12 cellular contexts compared by ENCODE assay signal in the genomic region with DNA sequence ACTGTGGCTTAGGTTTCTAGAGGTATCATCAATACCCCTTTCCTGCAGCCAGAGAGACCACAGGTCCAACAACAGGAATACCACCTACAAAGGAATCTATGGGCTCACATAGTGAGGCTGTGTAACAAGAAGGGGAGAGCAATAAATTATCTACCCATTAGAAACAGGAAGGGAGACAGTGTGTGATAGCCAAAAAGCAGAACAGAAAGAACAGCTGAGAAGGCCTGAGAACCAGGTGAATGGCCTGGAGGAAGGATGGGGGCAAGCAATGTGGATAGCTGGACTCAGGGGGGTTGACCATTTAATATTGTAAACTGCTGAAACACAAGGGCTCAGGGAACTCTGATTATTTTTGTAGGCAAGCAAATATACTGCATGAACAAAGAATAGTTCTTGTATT.
DNase-seq lines count a peak whose midpoint lies in the region; ATAC-seq and TF ChIP-seq lines count a peak whose summit lies in the region.
"Had no signal": no experiment of that assay in that cellular context is flagged by ENCODE, and none has a peak within 500 bp of the region (broad histone marks: within the 10 kb centered on the region; RNA-seq: fewer than 3 reads in every experiment).

No MANE protein-coding gene starts in this region.

- no peaks in the 10 kb centered on the region for H3K36me3 ChIP-seq in GM23248 (ENCODE audit: low read depth)
- H3K36me3 ChIP-seq in osteoblast (ENCODE audit: insufficient read depth, low read length), result no peaks in the 10 kb centered on the region
- H3K36me3 ChIP-seq in left ventricle myocardium inferior, result no peaks in the 10 kb centered on the region
- H3K36me3 ChIP-seq: cardiac muscle cell had no signal

- no peaks in the 10 kb centered on the region for H3K9me3 Mint-ChIP-seq in activated T-helper 17 cell treated with anti-CD3 and anti-CD28 coated beads, Interleukin-2, amount 50 U/mL, for 72 hours
- H3K9me3 Mint-ChIP-seq in activated CD4-positive, alpha-beta memory T cell treated with anti-CD3 and anti-CD28 coated beads, Interleukin-2, amount 10 ng/mL, durations not matched to agents 7 days and 5 days, result no peaks in the 10 kb centered on the region

- CTCF ChIA-PET in activated CD4-positive, alpha-beta memory T cell treated with anti-CD3 and anti-CD28 coated beads, Interleukin-2, amount 10 ng/mL, durations not matched to agents 7 days and 5 days (lab: Charles Lee), result no interaction called here

- TF ChIP-seq CTCF in osteoblast (IDR thresholded peaks at IDR 0.05; ENCODE audit: extremely low read depth, low read depth, low read length) (no peak), left ventricle myocardium inferior (IDR thresholded peaks at IDR 0.05; ENCODE audit: borderline replicate concordance) (no peak)

- peak overlapping the region; percentile 33 for H3K4me2 ChIP-seq in GM23248 (ENCODE audit: unreplicated experiment)
- no peak overlapping the region for H3K4me2 ChIP-seq in osteoblast (ENCODE audit: insufficient read depth, low read length)

- H3K4me3 Mint-ChIP-seq in activated T-helper 17 cell treated with anti-CD3 and anti-CD28 coated beads, Interleukin-2, amount 50 U/mL, for 72 hours, result no peak overlapping the region
- H3K4me3 Mint-ChIP-seq in activated CD4-positive, alpha-beta memory T cell treated with anti-CD3 and anti-CD28 coated beads, Interleukin-2, amount 10 ng/mL, durations not matched to agents 7 days and 5 days, result no peak overlapping the region

- H3K9me2 ChIP-seq in GM23248 (ENCODE audit: insufficient read depth), result no peaks in the 10 kb centered on the region

- H3K4me1 ChIP-seq in GM23248 (ENCODE audit: insufficient read depth), result peaks cover 27% of the 10 kb centered on the region
- peaks cover 20% of the 10 kb centered on the region for H3K4me1 ChIP-seq in osteoblast (ENCODE audit: insufficient read depth, low read length)
- H3K4me1 ChIP-seq in left ventricle myocardium inferior, result no peaks in the 10 kb centered on the region
- H3K4me1 ChIP-seq: testis had no signal

- ATAC-seq in GM19025 (IDR thresholded peaks at IDR 0.05; ENCODE audit: low read depth, unreplicated experiment), result peak; percentile 93
- ATAC-seq in HG03342 (IDR thresholded peaks at IDR 0.05; ENCODE audit: unreplicated experiment), result peak; percentile 93
- ATAC-seq in activated T-helper 17 cell treated with anti-CD3 and anti-CD28 coated beads, Interleukin-2, amount 50 U/mL, for 72 hours (replicated peaks), result no peak

- in situ Hi-C loops in GM23248 (cut with MboI), result no loop called here

- POLR2A ChIA-PET in activated CD4-positive, alpha-beta memory T cell treated with anti-CD3 and anti-CD28 coated beads, Interleukin-2, amount 10 ng/mL, durations not matched to agents 7 days and 5 days (lab: Charles Lee), result no interaction called here

- no peak overlapping the region for H3K9ac ChIP-seq in GM23248

- H4K20me1 ChIP-seq in GM23248 (ENCODE audit: insufficient read depth), result no peaks in the 10 kb centered on the region
- no peaks in the 10 kb centered on the region for H4K20me1 ChIP-seq in osteoblast (ENCODE audit: insufficient read depth, low read length)

- H3K79me2 ChIP-seq in GM23248 (ENCODE audit: insufficient read depth), result no peaks in the 10 kb centered on the region
- no peaks in the 10 kb centered on the region for H3K79me2 ChIP-seq in osteoblast (ENCODE audit: insufficient read depth, low read length)

- H3K27ac ChIP-seq in GM23248 (peak overlapping the region; percentile 77), osteoblast (ENCODE audit: low read depth, low read length) (peak overlapping the region; percentile 79), left ventricle myocardium inferior (replicated peaks) (no peak overlapping the region)
- H3K27ac ChIP-seq: cardiac muscle cell, testis had no signal

- intact Hi-C loops in left ventricle myocardium inferior (cut with micrococcal nuclease), result no loop called here

- no peaks in the 10 kb centered on the region for H3K27me3 Mint-ChIP-seq in activated T-helper 17 cell treated with anti-CD3 and anti-CD28 coated beads, Interleukin-2, amount 50 U/mL, for 72 hours
- H3K27me3 Mint-ChIP-seq in activated CD4-positive, alpha-beta memory T cell treated with anti-CD3 and anti-CD28 coated beads, Interleukin-2, amount 10 ng/mL, durations not matched to agents 7 days and 5 days, result no peaks in the 10 kb centered on the region

- H3K4me3 ChIP-seq in GM23248 (no peak overlapping the region), osteoblast (ENCODE audit: insufficient read depth, low read length) (no peak overlapping the region), left ventricle myocardium inferior (no peak overlapping the region)
- H3K4me3 ChIP-seq: cardiac muscle cell, testis had no signal

- H3K27me3 ChIP-seq in GM23248 (replicated peaks; ENCODE audit: insufficient read depth), result no peaks in the 10 kb centered on the region
- H3K27me3 ChIP-seq in osteoblast (ENCODE audit: insufficient read depth, low read length), result no peaks in the 10 kb centered on the region
- H3K27me3 ChIP-seq in left ventricle myocardium inferior (ENCODE audit: low read depth), result no peaks in the 10 kb centered on the region
- H3K27me3 ChIP-seq: cardiac muscle cell, testis had no signal

- no peaks in the 10 kb centered on the region for H3K4me1 Mint-ChIP-seq in activated T-helper 17 cell treated with anti-CD3 and anti-CD28 coated beads, Interleukin-2, amount 50 U/mL, for 72 hours
- no peaks in the 10 kb centered on the region for H3K4me1 Mint-ChIP-seq in activated CD4-positive, alpha-beta memory T cell treated with anti-CD3 and anti-CD28 coated beads, Interleukin-2, amount 10 ng/mL, durations not matched to agents 7 days and 5 days

- peaks cover 36% of the 10 kb centered on the region for H3F3A ChIP-seq in GM23248 (ENCODE audit: insufficient read depth)

- H2AFZ ChIP-seq in GM23248 (peak overlapping the region; percentile 9), osteoblast (ENCODE audit: low read length) (peak overlapping the region; percentile 69)

- H3K27ac Mint-ChIP-seq in activated T-helper 17 cell treated with anti-CD3 and anti-CD28 coated beads, Interleukin-2, amount 50 U/mL, for 72 hours, result no peak overlapping the region
- no peak overlapping the region for H3K27ac Mint-ChIP-seq in activated CD4-positive, alpha-beta memory T cell treated with anti-CD3 and anti-CD28 coated beads, Interleukin-2, amount 10 ng/mL, durations not matched to agents 7 days and 5 days

- no peaks in the 10 kb centered on the region for H3K36me3 Mint-ChIP-seq in activated T-helper 17 cell treated with anti-CD3 and anti-CD28 coated beads, Interleukin-2, amount 50 U/mL, for 72 hours (ENCODE audit: low read depth)
- H3K36me3 Mint-ChIP-seq in activated CD4-positive, alpha-beta memory T cell treated with anti-CD3 and anti-CD28 coated beads, Interleukin-2, amount 10 ng/mL, durations not matched to agents 7 days and 5 days (ENCODE audit: low read depth), result no peaks in the 10 kb centered on the region

- H3K9me3 ChIP-seq in GM23248 (ENCODE audit: low read depth) (no peaks in the 10 kb centered on the region), osteoblast (ENCODE audit: low read depth, low read length) (no peaks in the 10 kb centered on the region), left ventricle myocardium inferior (replicated peaks) (no peaks in the 10 kb centered on the region)
- H3K9me3 ChIP-seq: testis had no signal

- no peak for DNase-seq in GM23248
- no peak for DNase-seq in osteoblast (ENCODE audit: insufficient read length, low spot score, missing footprints)
- no peak for DNase-seq in T-helper 9 cell
- no peak for DNase-seq in activated CD4-positive, alpha-beta memory T cell treated with anti-CD3 and anti-CD28 coated beads, Interleukin-2, amount 10 ng/mL, durations not matched to agents 7 days and 5 days
- no peak for DNase-seq in left ventricle myocardium inferior
- DNase-seq: DMS79; stimulated activated CD4-positive, alpha-beta T cell treated with anti-CD3 and anti-CD28 coated beads, Interleukin-15, amount 100 ng/mL, for 24 hours; testis had no signal
